Comparison of ENCODE assay signal across 19 cellular contexts in genomic region chr3:45148921-45149320, GRCh38.
"Had no signal": no experiment of that assay in that cellular context is flagged by ENCODE, and none has a peak within 500 bp of the region (broad histone marks: within the 10 kb centered on the region; RNA-seq: fewer than 3 reads in every experiment).

No MANE protein-coding gene starts in this region.

- H2AFZ ChIP-seq: hepatocyte had no signal

- H3K27ac Mint-ChIP-seq: naive thymus-derived CD4-positive, alpha-beta T cell; natural killer cell had no signal

- H3K36me3 ChIP-seq: esophagus muscularis mucosa, gastroesophageal sphincter, heart left ventricle, left lung, lower lobe of right lung had no signal

- H3K36me3 Mint-ChIP-seq: natural killer cell had no signal

- H3K4me2 ChIP-seq: hepatocyte had no signal

- ATAC-seq: foreskin keratinocyte; gastroesophageal sphincter; heart left ventricle; left cardiac atrium; left lung; left ventricle myocardium superior; lower lobe of right lung; naive thymus-derived CD4-positive, alpha-beta T cell; natural killer cell had no signal

- H3K4me3 Mint-ChIP-seq: natural killer cell had no signal

- H3K4me3 ChIP-seq: coronary artery, dorsolateral prefrontal cortex, esophagus muscularis mucosa, gastroesophageal sphincter, heart left ventricle, hepatocyte, left lung, lower lobe of right lung had no signal

- H3K27me3 ChIP-seq: foreskin keratinocyte had no signal

- H3K27ac ChIP-seq: coronary artery, dorsolateral prefrontal cortex, esophagus muscularis mucosa, foreskin keratinocyte, gastroesophageal sphincter, heart left ventricle, hepatocyte, left lung, lower lobe of right lung had no signal

- DNase-seq: dermis blood vessel endothelial cell; dorsolateral prefrontal cortex; effector CD4-positive, alpha-beta T cell; effector memory CD4-positive, alpha-beta T cell; foreskin keratinocyte; heart left ventricle; hypothalamus; left cardiac atrium; left lung; left ventricle myocardium superior; lower lobe of right lung; mesendoderm; midbrain; naive thymus-derived CD4-positive, alpha-beta T cell; natural killer cell had no signal

- H3K9me3 Mint-ChIP-seq: natural killer cell had no signal
